Comparison of ENCODE assay signal across 1 cellular context in genomic region chr1:93345633-93346471, GRCh38.
TF ChIP-seq lines count a peak whose summit lies in the region.

TSS of gene DR1 (plus strand) at chr1:93345907. CDS start at chr1:93346646, 739 bp downstream.

TF ChIP-seq in HepG2, 621 proteins besides CTCF, POLR2A, EP300 and RAD21 (continued from another document and continues in another):
- TF ChIP-seq ZNF503 (CRISPR knock-in tag; IDR thresholded peaks at IDR 0.05) (no peak), ZNF7 (CRISPR knock-in tag; IDR thresholded peaks at IDR 0.05) (no peak), ZNF180 (CRISPR knock-in tag; IDR thresholded peaks at IDR 0.05; ENCODE audit: borderline replicate concordance, low read depth) (no peak), KDM3A (CRISPR knock-in tag; IDR thresholded peaks at IDR 0.05; ENCODE audit: low read depth) (peak; percentile 94; the same call in 1 of the 2 replicates), CSRNP2 (CRISPR knock-in tag; conservative IDR thresholded peaks at IDR 0.05; ENCODE audit: low read depth) (no peak), ZNF446 (CRISPR knock-in tag; IDR thresholded peaks at IDR 0.05) (peak; percentile 41; the same call in 1 of the 2 replicates), ZBTB37 (CRISPR knock-in tag; IDR thresholded peaks at IDR 0.05) (0 out of 2 replicates have a peak, but pooled peaks have one; percentile 64), NKX3-1 (CRISPR knock-in tag; IDR thresholded peaks at IDR 0.05) (no peak; the same call in 1 of the 2 replicates), ATRX (CRISPR knock-in tag; IDR thresholded peaks at IDR 0.05; ENCODE audit: borderline replicate concordance) (no peak), ZNF484 (CRISPR knock-in tag; IDR thresholded peaks at IDR 0.05; ENCODE audit: borderline replicate concordance, low read depth) (no peak), SYNCRIP (IDR thresholded peaks at IDR 0.05; ENCODE audit: insufficient read depth, low read depth, low read length) (no peak), HOXD1 (CRISPR knock-in tag; IDR thresholded peaks at IDR 0.05) (peak; percentile 62; the same call in 1 of the 2 replicates), HINFP (CRISPR knock-in tag; IDR thresholded peaks at IDR 0.05; ENCODE audit: low read depth) (peak; percentile 52; the same call in 1 of the 2 replicates), ZNF263 (CRISPR knock-in tag; IDR thresholded peaks at IDR 0.05) (no peak; the same call in 1 of the 2 replicates), ZNF816 (CRISPR knock-in tag; IDR thresholded peaks at IDR 0.05; ENCODE audit: borderline replicate concordance) (peak; percentile 96), JDP2 (CRISPR knock-in tag; IDR thresholded peaks at IDR 0.05; ENCODE audit: borderline replicate concordance) (no peak), ZC3H4 (CRISPR knock-in tag; IDR thresholded peaks at IDR 0.05; ENCODE audit: borderline replicate concordance) (no peak), ZHX1 (CRISPR knock-in tag; IDR thresholded peaks at IDR 0.05; ENCODE audit: low read depth) (peak; percentile 53; the same call in 1 of the 2 replicates), ZNF572 (CRISPR knock-in tag; IDR thresholded peaks at IDR 0.05) (peak; percentile 78; the same call in 1 of the 2 replicates), SNRNP70 (IDR thresholded peaks at IDR 0.05; ENCODE audit: low read depth, low read length) (no peak), ASH2L (IDR thresholded peaks at IDR 0.05; ENCODE audit: insufficient read length, low read depth, low read length) (peak; percentile 98), CBX1 (IDR thresholded peaks at IDR 0.05; ENCODE audit: low read depth) (peak; percentile 92), ZFP91 (CRISPR knock-in tag; IDR thresholded peaks at IDR 0.05; ENCODE audit: borderline replicate concordance) (peak; percentile 94), ZNF557 (CRISPR knock-in tag; IDR thresholded peaks at IDR 0.05) (no peak; the same call in 1 of the 2 replicates), RFX3 (CRISPR knock-in tag; IDR thresholded peaks at IDR 0.05) (no peak), THYN1 (CRISPR knock-in tag; IDR thresholded peaks at IDR 0.05; ENCODE audit: borderline replicate concordance, low read depth) (no peak), DDIT3 (CRISPR knock-in tag; IDR thresholded peaks at IDR 0.05) (no peak), ERF (CRISPR knock-in tag; IDR thresholded peaks at IDR 0.05) (peak; percentile 98), ZBTB4 (CRISPR knock-in tag; IDR thresholded peaks at IDR 0.05; ENCODE audit: borderline replicate concordance) (no peak), ZNF619 (CRISPR knock-in tag; IDR thresholded peaks at IDR 0.05) (peak; percentile 70; the same call in 1 of the 2 replicates), ISX (CRISPR knock-in tag; conservative IDR thresholded peaks at IDR 0.05) (no peak; the same call in 1 of the 2 replicates), HBP1 (CRISPR knock-in tag; IDR thresholded peaks at IDR 0.05; ENCODE audit: low read depth) (peak; percentile 50; the same call in 1 of the 2 replicates), ARNTL (CRISPR knock-in tag; IDR thresholded peaks at IDR 0.05) (peak; percentile 68), HNRNPK (IDR thresholded peaks at IDR 0.05; ENCODE audit: low read depth, low read length, poor library complexity, severe bottlenecking) (peak; percentile 94), ZNF24 (IDR thresholded peaks at IDR 0.05) (no peak), FOXM1 (CRISPR knock-in tag; IDR thresholded peaks at IDR 0.05) (no peak), ZNF580 (CRISPR knock-in tag; IDR thresholded peaks at IDR 0.05; ENCODE audit: borderline replicate concordance, low read depth) (peak; percentile 93; the same call in 1 of the 2 replicates), ZMYM4 (CRISPR knock-in tag; IDR thresholded peaks at IDR 0.05) (peak; percentile 98), HOXA7 (CRISPR knock-in tag; IDR thresholded peaks at IDR 0.05) (no peak), SNAPC5 (CRISPR knock-in tag; IDR thresholded peaks at IDR 0.05; ENCODE audit: borderline replicate concordance) (no peak; the same call in 1 of the 2 replicates), ZMAT3 (CRISPR knock-in tag; conservative IDR thresholded peaks at IDR 0.05) (peak; percentile 76; the same call in 1 of the 2 replicates), MXI1 (IDR thresholded peaks at IDR 0.05; ENCODE audit: borderline replicate concordance, low read depth, low read length) (peak; percentile 90; the same call in 1 of the 3 replicates), HDAC2 (CRISPR knock-in tag; IDR thresholded peaks at IDR 0.05) (peak; percentile 78), HNF4G (IDR thresholded peaks at IDR 0.05; ENCODE audit: borderline replicate concordance, low read depth, low read length) (peak; percentile 33; the same call in 1 of the 2 replicates), HNF4G (CRISPR knock-in tag; IDR thresholded peaks at IDR 0.05; ENCODE audit: borderline replicate concordance, low read depth) (no peak), PHB2 (IDR thresholded peaks at IDR 0.05; ENCODE audit: partially characterized antibody) (no peak), ZNF431 (CRISPR knock-in tag; IDR thresholded peaks at IDR 0.05; ENCODE audit: borderline replicate concordance, low read depth) (peak; percentile 90), LBX2 (CRISPR knock-in tag; IDR thresholded peaks at IDR 0.05; ENCODE audit: borderline replicate concordance) (no peak), ZFP1 (CRISPR knock-in tag; IDR thresholded peaks at IDR 0.05) (0 out of 2 replicates have a peak, but pooled peaks have one; percentile 54)
